ENCODE assay signal across 1 cellular context in the genomic region with DNA sequence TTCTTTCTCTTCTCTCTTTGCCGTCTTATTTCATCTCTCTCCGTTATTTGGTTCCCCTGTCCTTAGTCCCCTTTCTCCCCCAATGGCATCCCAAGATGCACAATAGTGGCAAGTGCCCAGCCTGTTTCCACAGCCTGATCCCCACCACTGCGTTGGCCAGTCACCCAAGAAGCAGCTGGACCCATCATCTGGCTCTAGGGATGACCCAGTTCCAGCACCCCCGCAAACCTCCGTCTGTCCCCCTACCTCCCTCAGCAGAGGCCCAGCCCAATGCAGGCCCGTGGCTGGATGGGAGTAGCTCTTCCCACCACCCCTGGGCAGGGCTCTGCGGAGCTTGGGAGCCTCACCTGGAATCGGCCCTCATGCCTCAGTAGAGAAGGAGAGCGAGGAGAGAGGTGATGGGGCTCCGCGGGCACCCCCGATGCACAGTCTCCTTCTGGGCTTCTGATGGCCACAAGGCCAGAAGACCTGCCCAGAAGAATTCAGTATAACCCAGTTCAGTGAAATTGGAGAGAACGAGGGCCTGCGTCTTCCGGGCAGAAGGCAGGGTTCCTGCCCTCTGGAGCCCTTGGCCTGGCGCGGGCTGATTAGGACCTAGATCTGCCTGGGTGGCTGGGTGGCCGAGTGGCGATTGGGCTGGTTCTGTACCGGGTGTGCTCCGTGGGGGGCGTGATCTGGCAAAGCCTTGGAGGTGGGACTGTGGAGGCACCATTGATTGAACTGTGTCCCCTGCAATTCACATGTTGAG.
TF ChIP-seq lines count a peak whose summit lies in the region.

No MANE protein-coding gene starts in this region.

TF ChIP-seq in K562, 482 proteins besides CTCF, POLR2A, EP300 and RAD21:
- TF ChIP-seq, protein P1, sequence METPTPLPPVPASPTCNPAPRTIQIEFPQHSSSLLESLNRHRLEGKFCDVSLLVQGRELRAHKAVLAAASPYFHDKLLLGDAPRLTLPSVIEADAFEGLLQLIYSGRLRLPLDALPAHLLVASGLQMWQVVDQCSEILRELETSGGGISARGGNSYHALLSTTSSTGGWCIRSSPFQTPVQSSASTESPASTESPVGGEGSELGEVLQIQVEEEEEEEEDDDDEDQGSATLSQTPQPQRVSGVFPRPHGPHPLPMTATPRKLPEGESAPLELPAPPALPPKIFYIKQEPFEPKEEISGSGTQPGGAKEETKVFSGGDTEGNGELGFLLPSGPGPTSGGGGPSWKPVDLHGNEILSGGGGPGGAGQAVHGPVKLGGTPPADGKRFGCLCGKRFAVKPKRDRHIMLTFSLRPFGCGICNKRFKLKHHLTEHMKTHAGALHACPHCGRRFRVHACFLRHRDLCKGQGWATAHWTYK (CRISPR knock-in tag; IDR thresholded peaks at IDR 0.05) = no peak
- peak; percentile 28; the same call in 1 of the 2 replicates for TF ChIP-seq POLR2G (IDR thresholded peaks at IDR 0.05; ENCODE audit: low read depth, low read length)
TF ChIP-seq in K562: peak in this region for 1.
